14 cellular contexts compared by ENCODE assay signal in the genomic region with DNA sequence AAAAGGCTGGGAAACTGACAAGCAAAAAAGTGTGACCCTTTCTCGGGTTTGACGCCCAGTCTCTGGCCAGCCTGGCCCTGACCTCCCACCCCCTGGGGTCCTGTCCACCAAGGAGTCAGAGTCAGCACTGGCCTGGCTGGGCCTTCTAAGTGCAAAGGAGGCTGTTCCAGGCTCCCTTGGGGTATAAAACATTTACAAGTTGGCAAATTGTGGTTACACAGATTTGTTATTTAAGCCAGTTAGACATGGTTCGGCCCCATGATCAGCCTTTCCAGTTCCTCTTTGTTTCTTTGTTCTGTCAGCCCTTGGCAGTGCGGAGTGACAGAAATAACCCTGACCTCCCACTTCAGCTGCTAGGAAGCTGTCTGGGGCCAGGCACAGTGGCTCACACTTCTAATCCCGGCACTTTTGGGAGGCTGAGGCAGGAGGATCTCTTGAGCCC.
DNase-seq lines count a peak whose midpoint lies in the region; ATAC-seq, FAIRE-seq and TF ChIP-seq lines count a peak whose summit lies in the region.
"Had no signal": no experiment of that assay in that cellular context is flagged by ENCODE, and none has a peak within 500 bp of the region (broad histone marks: within the 10 kb centered on the region; RNA-seq: fewer than 3 reads in every experiment).

No MANE protein-coding gene starts in this region.

- no peaks in the 10 kb centered on the region for H3K79me1 ChIP-seq in mesenchymal stem cell (replicated peaks; ENCODE audit: low read length, poor library complexity, severe bottlenecking)

- H3K27ac ChIP-seq in caudate nucleus (ENCODE audit: low read depth, low read length) = peak overlapping the region; percentile 26
- no peak overlapping the region for H3K27ac ChIP-seq in mesenchymal stem cell (ENCODE audit: low read length, poor library complexity, severe bottlenecking)

- H3K14ac ChIP-seq in mesenchymal stem cell (ENCODE audit: low read length in 2 of 2) = no peak overlapping the region

- no peak overlapping the region for H3K23ac ChIP-seq in mesenchymal stem cell (ENCODE audit: low read length in 2 of 2)

- H3K36me3 ChIP-seq in mesenchymal stem cell (ENCODE audit: control insufficient read depth in 1 of 2, insufficient read depth in 2 of 2, low read depth in 1 of 2, low read length in 2 of 2) = no peaks in the 10 kb centered on the region

- H2BK15ac ChIP-seq in mesenchymal stem cell (ENCODE audit: low read depth, poor library complexity, severe bottlenecking) = peak overlapping the region; percentile 71

- H3K27ac Mint-ChIP-seq in stimulated activated naive B cell treated with anti-CD40 and anti-IgM and Interleukin-4, amounts not matched to agents 10 μg/mL and 1 μg/mL and 100 μg/mL, for 72 hours = no peak overlapping the region
- H3K27ac Mint-ChIP-seq: natural killer cell treated with Interleukin-12 subunit alpha and Interleukin-12 subunit beta and Interleukin-15 and Interleukin-18, amount 100 ng/mL, for 72 hours had no signal

- peaks cover 5 to 16% of the 10 kb centered on the region in 2 donors for H3K4me1 Mint-ChIP-seq in stimulated activated naive B cell treated with anti-CD40 and anti-IgM and Interleukin-4, amounts not matched to agents 10 μg/mL and 1 μg/mL and 100 μg/mL, for 72 hours

- no peak overlapping the region for H2AK5ac ChIP-seq in mesenchymal stem cell (ENCODE audit: low read length, severe bottlenecking)

- ATAC-seq in stimulated activated naive B cell treated with anti-CD40 and anti-IgM and Interleukin-4, amounts not matched to agents 10 μg/mL and 1 μg/mL and 100 μg/mL, for 72 hours (replicated peaks) = peak; percentile 83
- ATAC-seq in GM21381 (IDR thresholded peaks at IDR 0.05; ENCODE audit: unreplicated experiment) = no peak
- ATAC-seq: esophagus mucosa had no signal

- H3K4me3 ChIP-seq in mesenchymal stem cell (ENCODE audit: insufficient read depth in 1 of 2, low read depth in 1 of 2, low read length in 2 of 2) = no peak overlapping the region

- no peak for TF ChIP-seq POLR2A in H54 (IDR thresholded peaks at IDR 0.05; ENCODE audit: low read depth, low read length)

- no peaks in the 10 kb centered on the region for H3K36me3 Mint-ChIP-seq in stimulated activated naive B cell treated with anti-CD40 and anti-IgM and Interleukin-4, amounts not matched to agents 10 μg/mL and 1 μg/mL and 100 μg/mL, for 72 hours
- H3K36me3 Mint-ChIP-seq: natural killer cell treated with Interleukin-12 subunit alpha and Interleukin-12 subunit beta and Interleukin-15 and Interleukin-18, amount 100 ng/mL, for 72 hours had no signal

- H3K4me2 ChIP-seq in mesenchymal stem cell (ENCODE audit: low read length, poor library complexity, severe bottlenecking) = no peak overlapping the region

- H3K4me3 Mint-ChIP-seq in stimulated activated naive B cell treated with anti-CD40 and anti-IgM and Interleukin-4, amounts not matched to agents 10 μg/mL and 1 μg/mL and 100 μg/mL, for 72 hours = no peak overlapping the region
- H3K4me3 Mint-ChIP-seq: natural killer cell treated with Interleukin-12 subunit alpha and Interleukin-12 subunit beta and Interleukin-15 and Interleukin-18, amount 100 ng/mL, for 72 hours had no signal

- H3K9ac ChIP-seq in mesenchymal stem cell (ENCODE audit: low read length) = no peak overlapping the region

- H4K91ac ChIP-seq in mesenchymal stem cell (ENCODE audit: low read length) = peak overlapping the region; percentile 65

- DNase-seq in Kasumi-1 (lab: John Stamatoyannopoulos, UW) (peak; percentile 56 to 57), caudate nucleus (lab: John Stamatoyannopoulos, UW) (peak in 1 of 61 donors; percentile 18), mesenchymal stem cell (no peak), H54 (ENCODE audit: insufficient read length, low spot score) (no peak), EL (no peak), hepatic stellate cell (ENCODE audit: low spot score) (no peak)
- DNase-seq in stimulated activated naive B cell treated with anti-CD40 and anti-IgM and Interleukin-4, amounts not matched to agents 10 μg/mL and 1 μg/mL and 100 μg/mL, for 72 hours = no peak
- DNase-seq: activated naive CD4-positive, alpha-beta T cell treated with anti-CD3 and anti-CD28 coated beads, Interleukin-2, amount 50 U/mL, for 16 hours; NCI-H2029 treated with DMSO at 0.1 percent for 48 hours; stimulated activated CD8-positive, alpha-beta memory T cell treated with anti-CD3 and anti-CD28 coated beads, Interleukin-4, amount 100 ng/mL, for 48 hours had no signal

- WGBS in mesenchymal stem cell = 71% methylated on average over 5 of the region's 5 CpGs

- peaks cover 25 to 44% of the 10 kb centered on the region in 2 experiments for H3K27me3 ChIP-seq in mesenchymal stem cell (ENCODE audit: control insufficient read depth in 1 of 2, insufficient read depth in 1 of 2, low read length in 2 of 2)

- no peak for FAIRE-seq in H54 (lab: Jason Lieb, UNC)
- FAIRE-seq: GM18507 had no signal

- H3K9me3 ChIP-seq in mesenchymal stem cell (ENCODE audit: control insufficient read depth, low read length) = no peaks in the 10 kb centered on the region

- H3K18ac ChIP-seq in mesenchymal stem cell (ENCODE audit: low read depth in 1 of 2, low read length in 2 of 2) = peak overlapping the region in 1 of 2 experiments; percentile 65

- peaks cover 9 to 14% of the 10 kb centered on the region in 2 donors for H3K27me3 Mint-ChIP-seq in stimulated activated naive B cell treated with anti-CD40 and anti-IgM and Interleukin-4, amounts not matched to agents 10 μg/mL and 1 μg/mL and 100 μg/mL, for 72 hours

- no peak overlapping the region for H2BK120ac ChIP-seq in mesenchymal stem cell (ENCODE audit: low read depth, low read length)

- no peaks in the 10 kb centered on the region for H3K9me3 Mint-ChIP-seq in stimulated activated naive B cell treated with anti-CD40 and anti-IgM and Interleukin-4, amounts not matched to agents 10 μg/mL and 1 μg/mL and 100 μg/mL, for 72 hours
- H3K9me3 Mint-ChIP-seq: natural killer cell treated with Interleukin-12 subunit alpha and Interleukin-12 subunit beta and Interleukin-15 and Interleukin-18, amount 100 ng/mL, for 72 hours had no signal

- peak overlapping the region; percentile 47 to 67 for H3K4ac ChIP-seq in mesenchymal stem cell (ENCODE audit: low read depth in 1 of 2, low read length in 2 of 2)

- peak overlapping the region; percentile 56 to 75 for H2BK12ac ChIP-seq in mesenchymal stem cell (ENCODE audit: low read length in 2 of 2)

- no peak overlapping the region for H2BK5ac ChIP-seq in mesenchymal stem cell (ENCODE audit: low read depth, low read length, poor library complexity, severe bottlenecking)

- H2AFZ ChIP-seq in mesenchymal stem cell (ENCODE audit: low read depth, low read length) = no peak overlapping the region

- H4K8ac ChIP-seq in mesenchymal stem cell (ENCODE audit: low read length) = peak overlapping the region; percentile 62

- peaks cover 11% of the 10 kb centered on the region for H3K4me1 ChIP-seq in mesenchymal stem cell (ENCODE audit: control insufficient read depth, insufficient read depth, low read depth, low read length)

Comparison
In these comparisons a context has a peak if more than half of its experiments do, and no peak if none do; other contexts are left out.
1. DNase-seq: peak in Kasumi-1 (2 of 2); none in mesenchymal stem cell (single experiment), stimulated activated naive B cell treated with anti-CD40 and anti-IgM and Interleukin-4, amounts not matched to agents 10 μg/mL and 1 μg/mL and 100 μg/mL, for 72 hours (single experiment), H54 (single experiment), EL (single experiment) and hepatic stellate cell (single experiment).